12 cellular contexts compared by ENCODE assay signal in genomic region chr5:6736524-6737042, GRCh38. TPM values are rescaled to one million over a fixed set of nuclear protein-coding genes. Genes with fewer than 3 reads are reported as not detected.
DNase-seq lines count a peak whose midpoint lies in the region; ATAC-seq and TF ChIP-seq lines count a peak whose summit lies in the region.
"Had no signal": no experiment of that assay in that cellular context is flagged by ENCODE, and none has a peak within 500 bp of the region (broad histone marks: within the 10 kb centered on the region; RNA-seq: fewer than 3 reads in every experiment).

No MANE protein-coding gene starts in this region.

- no peak overlapping the region for H2BK12ac ChIP-seq in trophoblast cell (ENCODE audit: low read length)

- H3K4me3 ChIP-seq in GM12865 (ENCODE audit: low read depth, low read length) = peak overlapping the region; percentile 28
- H3K4me3 ChIP-seq in trophoblast cell (ENCODE audit: low read depth, low read length) = no peak overlapping the region
- H3K4me3 ChIP-seq: dorsolateral prefrontal cortex, gastrocnemius medialis had no signal

- H3K36me3 Mint-ChIP-seq in activated T-helper 1 cell treated with anti-CD3 and anti-CD28 coated beads, Interleukin-12 subunit alpha, Interleukin-12 subunit beta, Interleukin-2, Interleukin-4 antibody, amounts not matched to agents 30 ng/mL and 10 ng/mL and 1 ng/mL, durations not matched to agents 14 hours and 24 hours and 36 hours (ENCODE audit: low read depth) = peaks cover 40% of the 10 kb centered on the region

- no peak overlapping the region for H4K12ac ChIP-seq in trophoblast cell (ENCODE audit: low read depth, low read length)

- H3K23ac ChIP-seq in trophoblast cell (ENCODE audit: low read length) = no peak overlapping the region

- no peak overlapping the region for H2BK120ac ChIP-seq in trophoblast cell (ENCODE audit: insufficient read depth, low read length, poor library complexity)

- H3K36me3 ChIP-seq in trophoblast cell (ENCODE audit: control insufficient read depth in 1 of 2, insufficient read depth in 2 of 2, low read length in 2 of 2) = peaks cover 36 to 44% of the 10 kb centered on the region in 2 experiments

- no peaks in the 10 kb centered on the region for H3K79me1 ChIP-seq in trophoblast cell (ENCODE audit: low read length)

- no peak overlapping the region for H3K14ac ChIP-seq in trophoblast cell (ENCODE audit: low read length)

- DNase-seq in GM12865 (ENCODE audit: low read depth) (no peak), trophoblast cell (no peak), KG1 (lab: John Stamatoyannopoulos, UW) (no peak), putamen (ENCODE audit: low spot score) (no peak), GM19240 (ENCODE audit: insufficient read length, low spot score) (no peak)
- DNase-seq in activated T-helper 1 cell treated with anti-CD3 and anti-CD28 coated beads, Interleukin-12 subunit alpha, Interleukin-12 subunit beta, Interleukin-2, Interleukin-4 antibody, amounts not matched to agents 30 ng/mL and 10 ng/mL and 1 ng/mL, durations not matched to agents 14 hours and 24 hours and 36 hours (ENCODE audit: low spot score) = no peak
- DNase-seq: dorsolateral prefrontal cortex, gastrocnemius medialis, NCI-H1436 treated with DMSO at 0.1 percent for 48 hours, NCI-H524 treated with DMSO at 0.1 percent for 48 hours, SHP77 treated with DMSO at 0.1 percent for 48 hours had no signal

- no peak overlapping the region for H3K27ac ChIP-seq in trophoblast cell (ENCODE audit: low read depth, low read length)
- H3K27ac ChIP-seq: dorsolateral prefrontal cortex had no signal

- peaks cover 3 to 5% of the 10 kb centered on the region in 2 experiments for H3K4me1 ChIP-seq in trophoblast cell (ENCODE audit: control insufficient read depth in 1 of 2, insufficient read depth in 2 of 2, low read length in 2 of 2)

- TF ChIP-seq CTCF in GM12865 (IDR thresholded peaks at IDR 0.05; ENCODE audit: insufficient read depth, low read depth, low read length, missing control alignments) = no peak

- H3K79me2 ChIP-seq in trophoblast cell (ENCODE audit: control insufficient read depth, insufficient read depth, low read length, poor library complexity) = peaks cover 11% of the 10 kb centered on the region

- ATAC-seq in HG02759 (IDR thresholded peaks at IDR 0.05; ENCODE audit: unreplicated experiment) = peak; percentile 3
- ATAC-seq: gastrocnemius medialis had no signal

- H3K4ac ChIP-seq in trophoblast cell (ENCODE audit: low read depth, low read length) = no peak overlapping the region

- H3K9ac ChIP-seq in trophoblast cell (ENCODE audit: low read length) = no peak overlapping the region

- H2BK5ac ChIP-seq in trophoblast cell (ENCODE audit: low read depth, low read length, poor library complexity) = no peak overlapping the region

- no peak overlapping the region for H4K91ac ChIP-seq in trophoblast cell (ENCODE audit: low read depth, low read length)

- no peaks in the 10 kb centered on the region for H3K9me3 Mint-ChIP-seq in activated T-helper 1 cell treated with anti-CD3 and anti-CD28 coated beads, Interleukin-12 subunit alpha, Interleukin-12 subunit beta, Interleukin-2, Interleukin-4 antibody, amounts not matched to agents 30 ng/mL and 10 ng/mL and 1 ng/mL, durations not matched to agents 14 hours and 24 hours and 36 hours

- no peaks in the 10 kb centered on the region for H3K27me3 ChIP-seq in trophoblast cell (ENCODE audit: insufficient read depth, low read length)
- H3K27me3 ChIP-seq: dorsolateral prefrontal cortex, gastrocnemius medialis had no signal

- no peaks in the 10 kb centered on the region for H3K9me3 ChIP-seq in trophoblast cell (ENCODE audit: insufficient read depth, low read depth, low read length)
- H3K9me3 ChIP-seq: gastrocnemius medialis had no signal

- WGBS in trophoblast cell (ENCODE audit: extremely low coverage, insufficient coverage, insufficient read length) = no CpG with 5 or more reads among the region's 9 CpGs

- peaks cover 67% of the 10 kb centered on the region for H3K4me1 Mint-ChIP-seq in activated T-helper 1 cell treated with anti-CD3 and anti-CD28 coated beads, Interleukin-12 subunit alpha, Interleukin-12 subunit beta, Interleukin-2, Interleukin-4 antibody, amounts not matched to agents 30 ng/mL and 10 ng/mL and 1 ng/mL, durations not matched to agents 14 hours and 24 hours and 36 hours (ENCODE audit: low read depth)

- peak overlapping the region; percentile 94 for H3K27ac Mint-ChIP-seq in activated T-helper 1 cell treated with anti-CD3 and anti-CD28 coated beads, Interleukin-12 subunit alpha, Interleukin-12 subunit beta, Interleukin-2, Interleukin-4 antibody, amounts not matched to agents 30 ng/mL and 10 ng/mL and 1 ng/mL, durations not matched to agents 14 hours and 24 hours and 36 hours

- no peak overlapping the region for H2AFZ ChIP-seq in trophoblast cell (ENCODE audit: insufficient read depth, low read length, poor library complexity)

- intact Hi-C loops in activated T-helper 1 cell treated with anti-CD3 and anti-CD28 coated beads, Interleukin-12 subunit alpha, Interleukin-12 subunit beta, Interleukin-2, Interleukin-4 antibody, amounts not matched to agents 30 ng/mL and 10 ng/mL and 1 ng/mL, durations not matched to agents 14 hours and 24 hours and 36 hours (cut with micrococcal nuclease) = loop anchor here (1.0 to 5.0 kb wide), 2 partner anchors 23 to 91 kb away; partner anchors contain the start of gene TENT4A

- H2AK5ac ChIP-seq in trophoblast cell (ENCODE audit: low read length) = no peak overlapping the region

- H4K8ac ChIP-seq in trophoblast cell (ENCODE audit: low read depth, low read length) = no peak overlapping the region

- H3K4me2 ChIP-seq in trophoblast cell (ENCODE audit: low read length) = no peak overlapping the region

- peak overlapping the region; percentile 61 for H3K4me3 Mint-ChIP-seq in activated T-helper 1 cell treated with anti-CD3 and anti-CD28 coated beads, Interleukin-12 subunit alpha, Interleukin-12 subunit beta, Interleukin-2, Interleukin-4 antibody, amounts not matched to agents 30 ng/mL and 10 ng/mL and 1 ng/mL, durations not matched to agents 14 hours and 24 hours and 36 hours

- no peaks in the 10 kb centered on the region for H3K27me3 Mint-ChIP-seq in activated T-helper 1 cell treated with anti-CD3 and anti-CD28 coated beads, Interleukin-12 subunit alpha, Interleukin-12 subunit beta, Interleukin-2, Interleukin-4 antibody, amounts not matched to agents 30 ng/mL and 10 ng/mL and 1 ng/mL, durations not matched to agents 14 hours and 24 hours and 36 hours (ENCODE audit: insufficient read depth)

- peak overlapping the region; percentile 71 for H3K18ac ChIP-seq in trophoblast cell (ENCODE audit: low read length)

RNA-seq across cellular contexts. Expression of gene TENT4A, which starts 23.4 kb away (rescaled TPM):
- total RNA-seq in activated T-helper 1 cell treated with anti-CD3 and anti-CD28 coated beads, Interleukin-12 subunit alpha, Interleukin-12 subunit beta, Interleukin-2, Interleukin-4 antibody, amounts not matched to agents 30 ng/mL and 10 ng/mL and 1 ng/mL, durations not matched to agents 14 hours and 24 hours and 36 hours = 40.6 and 42.3 TPM in 2 replicates
- 27.5 and 27.8 TPM in 2 replicates for polyA plus RNA-seq in trophoblast cell (2013)
